2 cellular contexts compared by ENCODE assay signal in the genomic region with DNA sequence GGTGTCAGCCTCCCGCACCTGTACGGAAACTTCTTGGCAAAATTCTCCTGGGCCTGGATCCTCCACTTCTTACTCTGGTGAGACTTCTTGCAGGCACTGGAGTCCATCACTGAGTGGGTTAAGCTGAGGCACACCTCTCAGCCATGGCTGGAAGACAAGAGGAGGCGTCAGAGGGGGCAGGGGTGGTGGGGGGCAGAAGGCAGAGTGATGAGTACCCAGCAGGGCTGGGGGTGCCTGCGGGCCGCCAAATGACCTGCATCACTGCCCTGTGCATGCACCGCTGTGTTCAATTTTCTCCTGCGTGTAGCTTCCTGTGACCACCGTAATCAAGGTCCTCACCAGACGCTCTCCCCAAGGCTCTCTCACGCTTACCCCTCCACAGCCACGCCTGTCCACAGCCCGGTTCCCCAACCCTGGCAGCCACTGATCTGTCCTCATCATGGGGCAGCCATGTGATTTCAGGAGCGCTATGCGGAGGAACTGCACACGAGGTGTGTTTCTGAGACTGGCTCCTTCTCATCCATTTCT.
TF ChIP-seq lines count a peak whose summit lies in the region.

No MANE protein-coding gene starts in this region.

TF ChIP-seq in HepG2, 621 proteins besides CTCF, POLR2A, EP300 and RAD21 (continues in another document):
- TF ChIP-seq LCORL (IDR thresholded peaks at IDR 0.05) (no peak), LCORL (CRISPR knock-in tag; IDR thresholded peaks at IDR 0.05) (no peak), ZFP62 (CRISPR knock-in tag; IDR thresholded peaks at IDR 0.05) (no peak), SUZ12 (IDR thresholded peaks at IDR 0.05; ENCODE audit: low read depth, low read length) (no peak), FOXK2 (IDR thresholded peaks at IDR 0.05) (no peak), ZNF230 (CRISPR knock-in tag; IDR thresholded peaks at IDR 0.05) (no peak), HIVEP1 (CRISPR knock-in tag; IDR thresholded peaks at IDR 0.05) (no peak), NFKB2 (CRISPR knock-in tag; IDR thresholded peaks at IDR 0.05; ENCODE audit: borderline replicate concordance) (no peak), ZNF292 (CRISPR knock-in tag; IDR thresholded peaks at IDR 0.05; ENCODE audit: borderline replicate concordance, low read depth) (no peak), RAD51 (IDR thresholded peaks at IDR 0.05; ENCODE audit: borderline replicate concordance) (no peak), ZBTB3 (CRISPR knock-in tag; IDR thresholded peaks at IDR 0.05; ENCODE audit: borderline replicate concordance, low read depth) (no peak), NR2F6 (IDR thresholded peaks at IDR 0.05) (no peak), NR2F6 (CRISPR knock-in tag; IDR thresholded peaks at IDR 0.05) (no peak), RARG (CRISPR knock-in tag; IDR thresholded peaks at IDR 0.05; ENCODE audit: low read depth) (no peak), NFE2L2 (IDR thresholded peaks at IDR 0.05; ENCODE audit: low read length) (no peak), ZNF207 (IDR thresholded peaks at IDR 0.05; ENCODE audit: borderline replicate concordance) (no peak), ZBTB21 (CRISPR knock-in tag; IDR thresholded peaks at IDR 0.05) (no peak)
- TF ChIP-seq, protein P1, sequence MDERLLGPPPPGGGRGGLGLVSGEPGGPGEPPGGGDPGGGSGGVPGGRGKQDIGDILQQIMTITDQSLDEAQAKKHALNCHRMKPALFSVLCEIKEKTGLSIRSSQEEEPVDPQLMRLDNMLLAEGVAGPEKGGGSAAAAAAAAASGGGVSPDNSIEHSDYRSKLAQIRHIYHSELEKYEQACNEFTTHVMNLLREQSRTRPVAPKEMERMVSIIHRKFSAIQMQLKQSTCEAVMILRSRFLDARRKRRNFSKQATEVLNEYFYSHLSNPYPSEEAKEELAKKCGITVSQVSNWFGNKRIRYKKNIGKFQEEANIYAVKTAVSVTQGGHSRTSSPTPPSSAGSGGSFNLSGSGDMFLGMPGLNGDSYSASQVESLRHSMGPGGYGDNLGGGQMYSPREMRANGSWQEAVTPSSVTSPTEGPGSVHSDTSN (CRISPR knock-in tag; IDR thresholded peaks at IDR 0.05), result no peak
- TF ChIP-seq, protein P2, sequence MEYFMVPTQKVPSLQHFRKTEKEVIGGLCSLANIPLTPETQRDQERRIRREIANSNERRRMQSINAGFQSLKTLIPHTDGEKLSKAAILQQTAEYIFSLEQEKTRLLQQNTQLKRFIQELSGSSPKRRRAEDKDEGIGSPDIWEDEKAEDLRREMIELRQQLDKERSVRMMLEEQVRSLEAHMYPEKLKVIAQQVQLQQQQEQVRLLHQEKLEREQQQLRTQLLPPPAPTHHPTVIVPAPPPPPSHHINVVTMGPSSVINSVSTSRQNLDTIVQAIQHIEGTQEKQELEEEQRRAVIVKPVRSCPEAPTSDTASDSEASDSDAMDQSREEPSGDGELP (IDR thresholded peaks at IDR 0.05; ENCODE audit: borderline replicate concordance, low read depth), result no peak
- TF ChIP-seq, protein P3, sequence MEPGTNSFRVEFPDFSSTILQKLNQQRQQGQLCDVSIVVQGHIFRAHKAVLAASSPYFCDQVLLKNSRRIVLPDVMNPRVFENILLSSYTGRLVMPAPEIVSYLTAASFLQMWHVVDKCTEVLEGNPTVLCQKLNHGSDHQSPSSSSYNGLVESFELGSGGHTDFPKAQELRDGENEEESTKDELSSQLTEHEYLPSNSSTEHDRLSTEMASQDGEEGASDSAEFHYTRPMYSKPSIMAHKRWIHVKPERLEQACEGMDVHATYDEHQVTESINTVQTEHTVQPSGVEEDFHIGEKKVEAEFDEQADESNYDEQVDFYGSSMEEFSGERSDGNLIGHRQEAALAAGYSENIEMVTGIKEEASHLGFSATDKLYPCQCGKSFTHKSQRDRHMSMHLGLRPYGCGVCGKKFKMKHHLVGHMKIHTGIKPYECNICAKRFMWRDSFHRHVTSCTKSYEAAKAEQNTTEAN (CRISPR knock-in tag; conservative IDR thresholded peaks at IDR 0.05), result no peak
- TF ChIP-seq, protein P4, sequence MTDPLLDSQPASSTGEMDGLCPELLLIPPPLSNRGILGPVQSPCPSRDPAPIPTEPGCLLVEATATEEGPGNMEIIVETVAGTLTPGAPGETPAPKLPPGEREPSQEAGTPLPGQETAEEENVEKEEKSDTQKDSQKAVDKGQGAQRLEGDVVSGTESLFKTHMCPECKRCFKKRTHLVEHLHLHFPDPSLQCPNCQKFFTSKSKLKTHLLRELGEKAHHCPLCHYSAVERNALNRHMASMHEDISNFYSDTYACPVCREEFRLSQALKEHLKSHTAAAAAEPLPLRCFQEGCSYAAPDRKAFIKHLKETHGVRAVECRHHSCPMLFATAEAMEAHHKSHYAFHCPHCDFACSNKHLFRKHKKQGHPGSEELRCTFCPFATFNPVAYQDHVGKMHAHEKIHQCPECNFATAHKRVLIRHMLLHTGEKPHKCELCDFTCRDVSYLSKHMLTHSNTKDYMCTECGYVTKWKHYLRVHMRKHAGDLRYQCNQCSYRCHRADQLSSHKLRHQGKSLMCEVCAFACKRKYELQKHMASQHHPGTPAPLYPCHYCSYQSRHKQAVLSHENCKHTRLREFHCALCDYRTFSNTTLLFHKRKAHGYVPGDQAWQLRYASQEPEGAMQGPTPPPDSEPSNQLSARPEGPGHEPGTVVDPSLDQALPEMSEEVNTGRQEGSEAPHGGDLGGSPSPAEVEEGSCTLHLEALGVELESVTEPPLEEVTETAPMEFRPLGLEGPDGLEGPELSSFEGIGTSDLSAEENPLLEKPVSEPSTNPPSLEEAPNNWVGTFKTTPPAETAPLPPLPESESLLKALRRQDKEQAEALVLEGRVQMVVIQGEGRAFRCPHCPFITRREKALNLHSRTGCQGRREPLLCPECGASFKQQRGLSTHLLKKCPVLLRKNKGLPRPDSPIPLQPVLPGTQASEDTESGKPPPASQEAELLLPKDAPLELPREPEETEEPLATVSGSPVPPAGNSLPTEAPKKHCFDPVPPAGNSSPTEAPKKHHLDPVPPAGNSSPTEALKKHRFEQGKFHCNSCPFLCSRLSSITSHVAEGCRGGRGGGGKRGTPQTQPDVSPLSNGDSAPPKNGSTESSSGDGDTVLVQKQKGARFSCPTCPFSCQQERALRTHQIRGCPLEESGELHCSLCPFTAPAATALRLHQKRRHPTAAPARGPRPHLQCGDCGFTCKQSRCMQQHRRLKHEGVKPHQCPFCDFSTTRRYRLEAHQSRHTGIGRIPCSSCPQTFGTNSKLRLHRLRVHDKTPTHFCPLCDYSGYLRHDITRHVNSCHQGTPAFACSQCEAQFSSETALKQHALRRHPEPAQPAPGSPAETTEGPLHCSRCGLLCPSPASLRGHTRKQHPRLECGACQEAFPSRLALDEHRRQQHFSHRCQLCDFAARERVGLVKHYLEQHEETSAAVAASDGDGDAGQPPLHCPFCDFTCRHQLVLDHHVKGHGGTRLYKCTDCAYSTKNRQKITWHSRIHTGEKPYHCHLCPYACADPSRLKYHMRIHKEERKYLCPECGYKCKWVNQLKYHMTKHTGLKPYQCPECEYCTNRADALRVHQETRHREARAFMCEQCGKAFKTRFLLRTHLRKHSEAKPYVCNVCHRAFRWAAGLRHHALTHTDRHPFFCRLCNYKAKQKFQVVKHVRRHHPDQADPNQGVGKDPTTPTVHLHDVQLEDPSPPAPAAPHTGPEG (CRISPR knock-in tag; IDR thresholded peaks at IDR 0.05), result no peak

TF ChIP-seq in H1, 55 proteins besides CTCF, POLR2A, EP300 and RAD21:
- TF ChIP-seq, protein P5, sequence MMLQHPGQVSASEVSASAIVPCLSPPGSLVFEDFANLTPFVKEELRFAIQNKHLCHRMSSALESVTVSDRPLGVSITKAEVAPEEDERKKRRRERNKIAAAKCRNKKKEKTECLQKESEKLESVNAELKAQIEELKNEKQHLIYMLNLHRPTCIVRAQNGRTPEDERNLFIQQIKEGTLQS (IDR thresholded peaks at IDR 0.05; ENCODE audit: insufficient read depth, low read depth, low read length), result no peak
- TF ChIP-seq ZNF274 (IDR thresholded peaks at IDR 0.05; ENCODE audit: borderline replicate concordance, extremely low read depth, low read length), result no peak
- TF ChIP-seq CBX8 (IDR thresholded peaks at IDR 0.05; ENCODE audit: borderline replicate concordance, low read depth, low read length), result no peak
TF ChIP-seq in H1: peak in this region for 0.
